10 cellular contexts compared by ENCODE assay signal in the genomic region with DNA sequence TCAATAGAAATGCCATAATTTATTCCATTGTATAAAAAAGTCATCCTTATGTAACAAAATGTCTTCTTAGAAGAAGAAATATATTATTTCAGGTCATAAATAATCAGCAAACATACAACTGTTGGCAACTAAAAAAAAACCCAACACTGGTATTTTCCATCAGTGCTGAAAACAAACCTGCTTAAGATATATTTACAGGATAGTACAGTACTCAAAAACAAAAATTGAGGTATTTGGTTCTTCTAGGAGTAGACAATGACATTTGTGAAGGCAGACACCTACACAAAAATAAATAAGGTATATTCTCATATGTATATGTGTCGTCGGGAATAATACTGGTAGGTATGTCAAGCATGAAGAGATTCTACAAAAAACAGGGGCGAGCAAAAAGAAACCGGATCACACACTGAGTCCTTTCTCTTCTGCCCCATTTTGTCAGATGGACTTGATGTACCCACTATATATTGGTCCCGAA. TPM values are rescaled to one million over a fixed set of nuclear protein-coding genes. Genes with fewer than 3 reads are reported as not detected.
DNase-seq lines count a peak whose midpoint lies in the region; ATAC-seq and TF ChIP-seq lines count a peak whose summit lies in the region.
"Had no signal": no experiment of that assay in that cellular context is flagged by ENCODE, and none has a peak within 500 bp of the region (broad histone marks: within the 10 kb centered on the region; RNA-seq: fewer than 3 reads in every experiment).

No MANE protein-coding gene starts in this region.

- H3K79me2 ChIP-seq in fibroblast of lung (ENCODE audit: control insufficient read depth, insufficient read depth, low read length), result peaks cover 36% of the 10 kb centered on the region

- H2AFZ ChIP-seq in fibroblast of lung (ENCODE audit: low read length), result no peak overlapping the region

- no peaks in the 10 kb centered on the region for H3K9me3 Mint-ChIP-seq in activated naive CD4-positive, alpha-beta T cell treated with anti-CD3 and anti-CD28 coated beads, Interleukin-2, amount 50 U/mL, for 72 hours

- no peak for TF ChIP-seq POLR2A in ovary (IDR thresholded peaks at IDR 0.05)

- peaks cover 15% of the 10 kb centered on the region for H3K36me3 ChIP-seq in fibroblast of lung (ENCODE audit: control insufficient read depth, insufficient read depth, low read length)
- H3K36me3 ChIP-seq in ovary, result no peaks in the 10 kb centered on the region

- H3K4me1 ChIP-seq in fibroblast of lung (ENCODE audit: control insufficient read depth, extremely low read depth, insufficient read depth, low read length) (peaks cover 9% of the 10 kb centered on the region), ovary (ENCODE audit: insufficient read depth) (peaks cover 11% of the 10 kb centered on the region)

- intact Hi-C loops in ovary (cut with DNase I), result loop anchor here in 3 of 4 donors (2.0 to 5.0 kb wide), 3 partner anchors 51 to 134 kb away; no protein-coding TSS in a partner anchor

- CTCF ChIA-PET in AG04450 (lab: Charles Lee), result interaction anchor here (1.3 to 5.2 kb wide), 2 partner anchors 51 to 164 kb away, joined by 6 to 39 read pairs; no protein-coding TSS in a partner anchor

- WGBS in ovary, 3 donors, result 67 to 78% (median 70%) methylated on average over 5 of the region's 5 CpGs

- H3K9ac ChIP-seq in fibroblast of lung (ENCODE audit: insufficient read depth, low read length), result peak overlapping the region; percentile 99

- H3K27ac ChIP-seq in AG04450 (ENCODE audit: low read depth, low read length) (peak overlapping the region; percentile 98), fibroblast of lung (ENCODE audit: insufficient read depth, low read length) (peak overlapping the region; percentile 91), ovary (peak overlapping the region; percentile 98 to 99)

- TF ChIP-seq EP300 in ovary (IDR thresholded peaks at IDR 0.05), result no peak

- ATAC-seq in SK-N-SH treated with all-trans-retinoic acid at 6 μM for 48 hours, result no peak
- ATAC-seq in GM18868 (IDR thresholded peaks at IDR 0.05; ENCODE audit: unreplicated experiment), result no peak
- no peak for ATAC-seq in activated naive CD4-positive, alpha-beta T cell treated with anti-CD3 and anti-CD28 coated beads, Interleukin-2, amount 50 U/mL, for 72 hours
- ATAC-seq in HG02970 (IDR thresholded peaks at IDR 0.05; ENCODE audit: low FRiP score, unreplicated experiment), result no peak
- ATAC-seq in HG03280 (IDR thresholded peaks at IDR 0.05; ENCODE audit: unreplicated experiment), result no peak

- H3K27me3 ChIP-seq in AG04450 (ENCODE audit: control insufficient read depth, insufficient read depth, low read length) (no peaks in the 10 kb centered on the region), fibroblast of lung (ENCODE audit: control insufficient read depth, insufficient read depth, low read length) (no peaks in the 10 kb centered on the region), ovary (no peaks in the 10 kb centered on the region)

- no peak for DNase-seq in AG04450 (ENCODE audit: low read depth, low spot score)
- no peak for DNase-seq in fibroblast of lung (ENCODE audit: low read depth in 2 of 2)
- no peak for DNase-seq in ovary
- DNase-seq in activated naive CD4-positive, alpha-beta T cell treated with anti-CD3 and anti-CD28 coated beads, Interleukin-2, amount 50 U/mL, for 72 hours (ENCODE audit: low spot score in 2 of 2), result no peak
- DNase-seq: activated CD4-positive, alpha-beta T cell treated with anti-CD3 and anti-CD28 coated beads for 48 hours; NCI-H748 treated with DMSO at 0.1 percent for 48 hours had no signal

- H3K9me3 ChIP-seq in AG04450 (ENCODE audit: control insufficient read depth, insufficient read depth, low read length) (peaks cover 3% of the 10 kb centered on the region; the same call in 1 of the 2 replicates), fibroblast of lung (ENCODE audit: control insufficient read depth, insufficient read depth, low read depth, low read length) (no peaks in the 10 kb centered on the region), ovary (no peaks in the 10 kb centered on the region)

- POLR2A ChIA-PET in AG04450 (lab: Yijun Ruan, JAX), result interaction anchor here (0.5 to 5.0 kb wide), 5 partner anchors 32 to 163 kb away, joined by 3 to 104 read pairs (median 7); no protein-coding TSS in a partner anchor

- peak overlapping the region; percentile 100 for H3K4me3 ChIP-seq in AG04450 (ENCODE audit: low read depth, low read length)
- peak overlapping the region; percentile 55 to 100 (median 74) for H3K4me3 ChIP-seq in fibroblast of lung (replicated peaks in 1 of 4; ENCODE audit: control extremely low read depth in 1 of 4, insufficient read depth in 1 of 4, low read depth in 3 of 4, low read length in 4 of 4)
- peak overlapping the region; percentile 82 for H3K4me3 ChIP-seq in ovary

- TF ChIP-seq CTCF in AG04450 (IDR thresholded peaks at IDR 0.05; ENCODE audit: low read depth, low read length) (no peak), fibroblast of lung (conservative IDR thresholded peaks at IDR 0.05 in 1 of 2, IDR thresholded peaks at IDR 0.05 in 1 of 2; ENCODE audit: low read depth in 1 of 2, low read length in 2 of 2) (no peak), ovary (IDR thresholded peaks at IDR 0.05) (no peak)

- H3K36me3 Mint-ChIP-seq in activated naive CD4-positive, alpha-beta T cell treated with anti-CD3 and anti-CD28 coated beads, Interleukin-2, amount 50 U/mL, for 72 hours, result peaks cover 11 to 20% of the 10 kb centered on the region in 2 donors

- H4K20me1 ChIP-seq in fibroblast of lung (ENCODE audit: control insufficient read depth, extremely low read depth, insufficient read depth, low read length), result no peaks in the 10 kb centered on the region

- peak overlapping the region in 1 of 2 donors; percentile 97 for H3K27ac Mint-ChIP-seq in activated naive CD4-positive, alpha-beta T cell treated with anti-CD3 and anti-CD28 coated beads, Interleukin-2, amount 50 U/mL, for 72 hours

- peak overlapping the region; percentile 88 for H3K4me2 ChIP-seq in fibroblast of lung (ENCODE audit: extremely low read depth, insufficient read depth, low read length)

TF ChIP-seq in SK-N-SH treated with all-trans-retinoic acid at 6 μM for 48 hours, 23 proteins besides CTCF, POLR2A, EP300 and RAD21:
- TF ChIP-seq TOX (CRISPR knock-in tag; IDR thresholded peaks at IDR 0.05; ENCODE audit: borderline replicate concordance) (no peak), ZFP30 (CRISPR knock-in tag; IDR thresholded peaks at IDR 0.05) (no peak), GLIS3 (CRISPR knock-in tag; IDR thresholded peaks at IDR 0.05) (0 out of 2 replicates have a peak, but pooled peaks have one; percentile 17), BACH2 (CRISPR knock-in tag; IDR thresholded peaks at IDR 0.05; ENCODE audit: borderline replicate concordance) (no peak)
- TF ChIP-seq, protein P1, sequence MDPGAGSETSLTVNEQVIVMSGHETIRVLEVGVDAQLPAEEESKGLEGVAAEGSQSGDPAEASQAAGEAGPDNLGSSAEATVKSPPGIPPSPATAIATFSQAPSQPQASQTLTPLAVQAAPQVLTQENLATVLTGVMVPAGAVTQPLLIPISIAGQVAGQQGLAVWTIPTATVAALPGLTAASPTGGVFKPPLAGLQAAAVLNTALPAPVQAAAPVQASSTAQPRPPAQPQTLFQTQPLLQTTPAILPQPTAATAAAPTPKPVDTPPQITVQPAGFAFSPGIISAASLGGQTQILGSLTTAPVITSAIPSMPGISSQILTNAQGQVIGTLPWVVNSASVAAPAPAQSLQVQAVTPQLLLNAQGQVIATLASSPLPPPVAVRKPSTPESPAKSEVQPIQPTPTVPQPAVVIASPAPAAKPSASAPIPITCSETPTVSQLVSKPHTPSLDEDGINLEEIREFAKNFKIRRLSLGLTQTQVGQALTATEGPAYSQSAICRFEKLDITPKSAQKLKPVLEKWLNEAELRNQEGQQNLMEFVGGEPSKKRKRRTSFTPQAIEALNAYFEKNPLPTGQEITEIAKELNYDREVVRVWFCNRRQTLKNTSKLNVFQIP (CRISPR knock-in tag; IDR thresholded peaks at IDR 0.05; ENCODE audit: borderline replicate concordance, low read depth), result no peak
- TF ChIP-seq, protein P2, sequence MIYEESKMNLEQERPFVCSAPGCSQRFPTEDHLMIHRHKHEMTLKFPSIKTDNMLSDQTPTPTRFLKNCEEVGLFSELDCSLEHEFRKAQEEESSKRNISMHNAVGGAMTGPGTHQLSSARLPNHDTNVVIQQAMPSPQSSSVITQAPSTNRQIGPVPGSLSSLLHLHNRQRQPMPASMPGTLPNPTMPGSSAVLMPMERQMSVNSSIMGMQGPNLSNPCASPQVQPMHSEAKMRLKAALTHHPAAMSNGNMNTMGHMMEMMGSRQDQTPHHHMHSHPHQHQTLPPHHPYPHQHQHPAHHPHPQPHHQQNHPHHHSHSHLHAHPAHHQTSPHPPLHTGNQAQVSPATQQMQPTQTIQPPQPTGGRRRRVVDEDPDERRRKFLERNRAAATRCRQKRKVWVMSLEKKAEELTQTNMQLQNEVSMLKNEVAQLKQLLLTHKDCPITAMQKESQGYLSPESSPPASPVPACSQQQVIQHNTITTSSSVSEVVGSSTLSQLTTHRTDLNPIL (CRISPR knock-in tag; IDR thresholded peaks at IDR 0.05; ENCODE audit: low read depth), result no peak
- TF ChIP-seq, protein P3, sequence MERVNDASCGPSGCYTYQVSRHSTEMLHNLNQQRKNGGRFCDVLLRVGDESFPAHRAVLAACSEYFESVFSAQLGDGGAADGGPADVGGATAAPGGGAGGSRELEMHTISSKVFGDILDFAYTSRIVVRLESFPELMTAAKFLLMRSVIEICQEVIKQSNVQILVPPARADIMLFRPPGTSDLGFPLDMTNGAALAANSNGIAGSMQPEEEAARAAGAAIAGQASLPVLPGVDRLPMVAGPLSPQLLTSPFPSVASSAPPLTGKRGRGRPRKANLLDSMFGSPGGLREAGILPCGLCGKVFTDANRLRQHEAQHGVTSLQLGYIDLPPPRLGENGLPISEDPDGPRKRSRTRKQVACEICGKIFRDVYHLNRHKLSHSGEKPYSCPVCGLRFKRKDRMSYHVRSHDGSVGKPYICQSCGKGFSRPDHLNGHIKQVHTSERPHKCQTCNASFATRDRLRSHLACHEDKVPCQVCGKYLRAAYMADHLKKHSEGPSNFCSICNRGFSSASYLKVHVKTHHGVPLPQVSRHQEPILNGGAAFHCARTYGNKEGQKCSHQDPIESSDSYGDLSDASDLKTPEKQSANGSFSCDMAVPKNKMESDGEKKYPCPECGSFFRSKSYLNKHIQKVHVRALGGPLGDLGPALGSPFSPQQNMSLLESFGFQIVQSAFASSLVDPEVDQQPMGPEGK (CRISPR knock-in tag; IDR thresholded peaks at IDR 0.05; ENCODE audit: borderline replicate concordance), result no peak

RNA-seq across cellular contexts. Expression of a gene that starts 2.9 kb away (rescaled TPM):
- polyA plus RNA-seq in AG04450 (2011; rRNA removed) (98.8 and 147 TPM in 2 replicates), fibroblast of lung (121 and 291 TPM in 2 replicates), ovary (100 to 1,000 TPM; 201 to 248 TPM)
- polyA minus RNA-seq in AG04450 (2011; rRNA and poly(A)+ RNA removed), result 187 and 265 TPM in 2 replicates
- total RNA-seq in fibroblast of lung (56.5 and 148 TPM in 2 replicates), ovary (1,000 to 10,000 TPM in 2 of 7 donors, 100 to 1,000 TPM in 5; 112 to 2,672 (median 185) TPM)
- 89.4 and 192 TPM in 2 replicates for polyA plus RNA-seq in fibroblast of lung (2012)
- polyA minus RNA-seq in fibroblast of lung (ENCODE audit: low replicate concordance), result 200 and 307 TPM in 2 replicates
- total RNA-seq in activated naive CD4-positive, alpha-beta T cell treated with anti-CD3 and anti-CD28 coated beads, Interleukin-2, amount 50 U/mL, for 72 hours, result 10 to 100 TPM; 12.0 to 17.6 TPM
